24 cellular contexts compared by ENCODE assay signal in the genomic region with DNA sequence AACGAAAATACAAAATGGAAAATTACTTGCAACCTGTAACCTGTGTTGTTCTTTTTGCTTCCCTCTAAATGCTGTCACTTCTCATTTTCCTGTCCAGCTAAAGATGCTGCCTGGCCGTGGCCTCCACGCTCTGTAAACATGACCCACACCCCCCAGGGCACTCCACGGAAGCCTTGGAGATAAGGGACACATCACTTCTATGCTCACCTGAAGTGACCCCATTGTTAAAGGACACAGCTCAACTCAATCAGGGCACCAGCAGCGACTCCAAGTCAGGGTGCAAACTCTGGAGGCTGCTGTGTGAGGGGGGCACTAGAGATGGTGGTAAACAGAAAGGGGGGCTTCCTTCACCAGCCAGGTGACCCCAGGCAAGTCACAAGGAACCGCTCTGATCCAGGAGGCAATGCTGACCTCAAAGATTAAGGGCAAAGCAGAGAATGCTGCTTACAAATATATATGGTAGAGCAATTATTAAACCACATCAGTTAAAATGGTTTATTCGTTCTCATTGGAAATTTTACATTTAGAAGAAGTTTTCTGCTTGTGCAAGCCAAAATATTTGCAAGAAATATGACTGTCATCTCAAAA. TPM values are rescaled to one million over a fixed set of nuclear protein-coding genes. Genes with fewer than 3 reads are reported as not detected.
A peak's percentile ranks its signal among the peaks of the same experiment; 100 is the strongest.
DNase-seq lines count a peak whose midpoint lies in the region; ATAC-seq and TF ChIP-seq lines count a peak whose summit lies in the region.
"Had no signal": no experiment of that assay in that cellular context is flagged by ENCODE, and none has a peak within 500 bp of the region (broad histone marks: within the 10 kb centered on the region; RNA-seq: fewer than 3 reads in every experiment).

No MANE protein-coding gene starts in this region.

- H3K9ac ChIP-seq in H9 (ENCODE audit: extremely low read depth, insufficient read length, low read length): no peak overlapping the region

- H3K36me3 Mint-ChIP-seq in CD14-positive monocyte: peaks cover 50 to 63% of the 10 kb centered on the region in 2 donors
- peaks cover 37 to 51% (median 49%) of the 10 kb centered on the region in 3 experiments for H3K36me3 Mint-ChIP-seq in H9 (ENCODE audit: insufficient read depth in 1 of 3, low read depth in 3 of 3)
- peaks cover 55% of the 10 kb centered on the region for H3K36me3 Mint-ChIP-seq in central memory CD8-positive, alpha-beta T cell (ENCODE audit: insufficient read depth)
- peaks cover 21% of the 10 kb centered on the region for H3K36me3 Mint-ChIP-seq in mesothelial cell of epicardium
- H3K36me3 Mint-ChIP-seq: activated naive CD8-positive, alpha-beta T cell had no signal

- no peak overlapping the region for H3K4me3 Mint-ChIP-seq in CD14-positive monocyte
- H3K4me3 Mint-ChIP-seq in H9: no peak overlapping the region
- no peak overlapping the region for H3K4me3 Mint-ChIP-seq in central memory CD8-positive, alpha-beta T cell
- H3K4me3 Mint-ChIP-seq in mesothelial cell of epicardium: no peak overlapping the region

- H3T11ph ChIP-seq in H9 (ENCODE audit: low read length): no peak overlapping the region

- H4K20me1 ChIP-seq in H9 (ENCODE audit: control insufficient read depth, insufficient read depth, insufficient read length): no peaks in the 10 kb centered on the region

- no peaks in the 10 kb centered on the region for H3K9me3 Mint-ChIP-seq in CD14-positive monocyte
- no peaks in the 10 kb centered on the region for H3K9me3 Mint-ChIP-seq in H9
- no peaks in the 10 kb centered on the region for H3K9me3 Mint-ChIP-seq in central memory CD8-positive, alpha-beta T cell
- H3K9me3 Mint-ChIP-seq in mesothelial cell of epicardium: no peaks in the 10 kb centered on the region
- H3K9me3 Mint-ChIP-seq: activated T-helper 2 cell treated with anti-CD3 and anti-CD28 coated beads, Interferon-gamma antibody, Interleukin-2, Interleukin-4, amounts not matched to agents 10 μg/mL and 5 μg/mL and 100 μg/mL, durations not matched to agents 14 hours and 24 hours and 36 hours had no signal

- H3K27me3 ChIP-seq in H9 (ENCODE audit: insufficient read depth, low read length): no peaks in the 10 kb centered on the region

- ATAC-seq in central memory CD8-positive, alpha-beta T cell (replicated peaks; ENCODE audit: extremely low read depth, poor library complexity, severe bottlenecking): no peak
- no peak for ATAC-seq in HG03175 (IDR thresholded peaks at IDR 0.05; ENCODE audit: unreplicated experiment)
- ATAC-seq: left lobe of liver had no signal

- H3K79me2 ChIP-seq in H9 (ENCODE audit: insufficient read depth, low read length): peaks cover 74% of the 10 kb centered on the region

- H3K14ac ChIP-seq in H9 (ENCODE audit: insufficient read depth, low read length): no peak overlapping the region

- no peaks in the 10 kb centered on the region for H3K23me2 ChIP-seq in H9 (ENCODE audit: insufficient read length, low read depth, low read length, poor library complexity, severe bottlenecking)

- peaks cover 27% of the 10 kb centered on the region for H3K4me1 Mint-ChIP-seq in CD14-positive monocyte
- H3K4me1 Mint-ChIP-seq in H9: peaks cover 36 to 40% of the 10 kb centered on the region in 2 experiments
- H3K4me1 Mint-ChIP-seq in central memory CD8-positive, alpha-beta T cell: peaks cover 67% of the 10 kb centered on the region
- peaks cover 22% of the 10 kb centered on the region for H3K4me1 Mint-ChIP-seq in mesothelial cell of epicardium

- DNase-seq in CD14-positive monocyte (ENCODE audit: low spot score) (no peak), H9 (no peak), mesothelial cell of epicardium (ENCODE audit: low spot score in 2 of 2, unreplicated experiment in 2 of 2) (no peak), substantia nigra (lab: John Stamatoyannopoulos, UW) (no peak), CD1c-positive myeloid dendritic cell (ENCODE audit: extremely low spot score) (no peak)
- DNase-seq in central memory CD8-positive, alpha-beta T cell (ENCODE audit: low spot score in 2 of 2): no peak
- no peak for DNase-seq in activated effector memory CD4-positive, alpha-beta T cell treated with anti-CD3 and anti-CD28 coated beads, Interleukin-2, amount 50 U/mL, for 16 hours
- DNase-seq: activated CD4-positive, alpha-beta T cell treated with anti-CD3 and anti-CD28 coated beads, Interleukin-2, amount 50 U/mL, for 48 hours; C1 segment of cervical spinal cord; DMS79 treated with DMSO at 0.1 percent for 48 hours; effector CD8-positive, alpha-beta T cell; GDM1; KG1; mesendoderm; NCI-H1105; NCI-H187; occipital lobe; stimulated activated CD4-positive, alpha-beta T cell treated with anti-CD3 and anti-CD28 coated beads, Interleukin-4, amount 100 ng/mL, for 24 hours had no signal

- H2BK120ac ChIP-seq in H9 (ENCODE audit: low read depth, low read length, poor library complexity, severe bottlenecking): no peak overlapping the region

- H3K9me3 ChIP-seq in H9 (ENCODE audit: control insufficient read depth, low read depth, low read length): no peaks in the 10 kb centered on the region

- no peak overlapping the region for H2AK5ac ChIP-seq in H9 (ENCODE audit: insufficient read length, low read length)

- no peak overlapping the region for H2BK12ac ChIP-seq in H9 (ENCODE audit: insufficient read length, low read depth, low read length)

- intact Hi-C loops in CD14-positive monocyte (cut with micrococcal nuclease): no loop called here

- WGBS in H9 (ENCODE audit: extremely low coverage, insufficient read length, low lambda C conversion rate): no CpG with 5 or more reads among the region's 7 CpGs

- H3K4me2 ChIP-seq in H9 (ENCODE audit: insufficient read depth, insufficient read length, low read length): no peak overlapping the region

- H2AFZ ChIP-seq in H9 (ENCODE audit: low read length): no peak overlapping the region

- no peak overlapping the region for H2BK20ac ChIP-seq in H9 (ENCODE audit: low read depth, low read length, poor library complexity, severe bottlenecking)

- no peak overlapping the region for H4K8ac ChIP-seq in H9 (replicated peaks; ENCODE audit: insufficient read length, low read depth, low read length)

- TF ChIP-seq CTCF in CD14-positive monocyte (IDR thresholded peaks at IDR 0.05): no peak
- TF ChIP-seq CTCF in H9 (conservative IDR thresholded peaks at IDR 0.05): no peak
- TF ChIP-seq CTCF in mesothelial cell of epicardium (IDR thresholded peaks at IDR 0.05; ENCODE audit: unreplicated experiment): no peak

- H3K27me3 Mint-ChIP-seq in CD14-positive monocyte (ENCODE audit: low read depth in 3 of 3): peaks cover 0 to 4% (median 0%) of the 10 kb centered on the region in 3 donors
- H3K27me3 Mint-ChIP-seq in H9 (ENCODE audit: low read depth): no peaks in the 10 kb centered on the region
- H3K27me3 Mint-ChIP-seq in central memory CD8-positive, alpha-beta T cell: no peaks in the 10 kb centered on the region
- H3K27me3 Mint-ChIP-seq in mesothelial cell of epicardium (ENCODE audit: low read depth): no peaks in the 10 kb centered on the region
- H3K27me3 Mint-ChIP-seq: activated naive CD8-positive, alpha-beta T cell had no signal

- H3K4me1 ChIP-seq in H9 (ENCODE audit: insufficient read depth, low read length): peaks cover 15% of the 10 kb centered on the region

- H4K91ac ChIP-seq in H9 (ENCODE audit: insufficient read length, low read depth, low read length): no peak overlapping the region

- H3K56ac ChIP-seq in H9 (ENCODE audit: insufficient read length, low read depth, low read length): no peak overlapping the region

- no peak overlapping the region for H2BK5ac ChIP-seq in H9 (ENCODE audit: insufficient read length, low read length)

- no peak overlapping the region for H3K4ac ChIP-seq in H9 (ENCODE audit: low read depth, low read length)

- H3K23ac ChIP-seq in H9 (ENCODE audit: insufficient read length, low read depth, low read length): no peak overlapping the region

- no peak overlapping the region for H3K18ac ChIP-seq in H9 (ENCODE audit: insufficient read length, low read depth, low read length)

- H3K27ac ChIP-seq in H9 (ENCODE audit: insufficient read length, low read depth, low read length) (no peak overlapping the region), substantia nigra (ENCODE audit: low read depth, low read length, poor library complexity, severe bottlenecking) (no peak overlapping the region)

- H4K5ac ChIP-seq in H9 (ENCODE audit: insufficient read length, low read depth, low read length): no peak overlapping the region

- peaks cover 24% of the 10 kb centered on the region for H3K79me1 ChIP-seq in H9 (ENCODE audit: insufficient read depth, low read depth, low read length, poor library complexity, severe bottlenecking)

- H3K27ac Mint-ChIP-seq in CD14-positive monocyte (peak overlapping the region in 5 of 7 donors; percentile 14 to 76 (median 30)), H9 (peak overlapping the region; percentile 72 to 94 (median 86); a peak in 5 of 7 replicates), mesothelial cell of epicardium (peak overlapping the region; percentile 43)
- H3K27ac Mint-ChIP-seq in central memory CD8-positive, alpha-beta T cell (ENCODE audit: low read depth): peak overlapping the region; percentile 41

- no peak overlapping the region for H2BK15ac ChIP-seq in H9 (ENCODE audit: low read depth, low read length)

RNA-seq across cellular contexts. Expression of a gene that starts 13.2 kb away (rescaled TPM):
- polyA plus RNA-seq in CD14-positive monocyte: 10 to 100 TPM in 1 of 2 donors, 1 to 10 TPM in 1; 8.5 to 12.9 TPM
- total RNA-seq in H9 (2021): 85.9 TPM in 2 replicates
- 70.3 to 73.1 TPM (median 70.5 TPM) in 3 replicates for total RNA-seq in mesothelial cell of epicardium

RNA-seq across cellular contexts. Expression of a gene that starts 24.8 kb away (rescaled TPM):
- polyA plus RNA-seq in CD14-positive monocyte: 10 to 100 TPM; 12.4 to 12.7 TPM
- total RNA-seq in H9 (2021): 60.9 and 62.9 TPM in 2 replicates
- 57.8 to 59.2 TPM (median 57.9 TPM) in 3 replicates for total RNA-seq in mesothelial cell of epicardium

RNA-seq across cellular contexts. Expression of a gene that starts 39.4 kb away (rescaled TPM):
- under 1 TPM; 0.81 to 0.82 TPM for polyA plus RNA-seq in CD14-positive monocyte
- total RNA-seq in H9 (2021) (19.9 and 20.9 TPM in 2 replicates), mesothelial cell of epicardium (5.3 to 7.1 TPM (median 5.7 TPM) in 3 replicates)
- total RNA-seq: HT1080, myocyte had no signal

RNA-seq across cellular contexts. Expression of a gene that starts 51.5 kb away (rescaled TPM):
- under 1 TPM; 0.38 to 0.89 TPM for polyA plus RNA-seq in CD14-positive monocyte
- total RNA-seq in H9 (2021) (15.9 and 16.4 TPM in 2 replicates), mesothelial cell of epicardium (12.0 to 12.6 TPM (median 12.2 TPM) in 3 replicates)

Comparison
In these comparisons a context has a peak if more than half of its experiments do, and no peak if none do; other contexts are left out.
1. H3K27ac Mint-ChIP-seq: peak in every context shown above with its lines; median percentile 86 in H9; 43 in mesothelial cell of epicardium; 41 in central memory CD8-positive, alpha-beta T cell; 30 in CD14-positive monocyte.